Comparison of ENCODE assay signal across 8 cellular contexts in the genomic region with DNA sequence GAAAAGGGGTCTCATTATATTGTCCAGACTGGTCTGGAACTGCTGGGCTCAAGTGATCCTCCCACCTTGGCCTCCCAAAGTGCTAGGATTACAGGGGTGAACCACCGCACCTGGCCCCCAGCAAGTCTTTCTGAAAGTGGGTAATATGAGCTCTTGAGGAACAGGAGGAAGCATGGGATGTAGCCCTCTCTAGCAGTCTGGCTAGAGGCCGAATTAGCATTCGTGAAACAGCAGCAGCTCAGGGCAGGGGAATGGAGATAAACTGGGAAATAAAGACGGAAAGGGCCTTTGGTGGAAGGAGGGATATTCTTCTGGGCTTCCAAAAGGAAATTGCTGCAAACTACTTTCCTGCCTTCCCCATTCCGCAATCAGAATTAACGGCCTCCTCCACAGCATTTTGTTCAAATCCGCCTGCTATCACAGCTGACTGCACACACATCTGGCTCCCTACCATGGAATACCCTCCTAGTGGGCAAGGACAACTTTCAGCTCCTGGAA. TPM values are rescaled to one million over a fixed set of nuclear protein-coding genes. Genes with fewer than 3 reads are reported as not detected.
A peak's percentile ranks its signal among the peaks of the same experiment; 100 is the strongest.
DNase-seq lines count a peak whose midpoint lies in the region; ATAC-seq and TF ChIP-seq lines count a peak whose summit lies in the region.

No MANE protein-coding gene starts in this region.

- H3K27ac Mint-ChIP-seq in CD4-positive, alpha-beta memory T cell: peak overlapping the region; percentile 70 to 94 (median 88)
- peak overlapping the region; percentile 55 to 96 (median 87) for H3K27ac Mint-ChIP-seq in naive thymus-derived CD8-positive, alpha-beta T cell

- TF ChIP-seq CTCF in coronary artery (IDR thresholded peaks at IDR 0.05): no peak

- H3K4me1 ChIP-seq in CD4-positive, alpha-beta memory T cell (ENCODE audit: insufficient read depth, low read length): peaks cover 27% of the 10 kb centered on the region

- POLR2A ChIA-PET in CD4-positive, alpha-beta memory T cell (lab: Charles Lee; ENCODE audit: partially characterized antibody): interaction anchor here (1.4 to 1.6 kb wide), 2 partner anchors 21 to 98 kb away, joined by 3 to 5 read pairs; a partner anchor contains a TSS
- POLR2A ChIA-PET in naive thymus-derived CD8-positive, alpha-beta T cell (lab: Charles Lee): no interaction called here

- no peaks in the 10 kb centered on the region for H3K36me3 ChIP-seq in CD4-positive, alpha-beta memory T cell (ENCODE audit: insufficient read depth, low read length)
- H3K36me3 ChIP-seq in H7 (replicated peaks; ENCODE audit: control insufficient read depth, insufficient read depth, low read length): no peaks in the 10 kb centered on the region

- H3K4me3 ChIP-seq in CD4-positive, alpha-beta memory T cell (ENCODE audit: low read length in 2 of 2): peak overlapping the region in 1 of 2 donors; percentile 13
- H3K4me3 ChIP-seq in H7 (ENCODE audit: insufficient read depth, low read depth, low read length): no peak overlapping the region
- H3K4me3 ChIP-seq in coronary artery: peak overlapping the region; percentile 24

- ATAC-seq in naive thymus-derived CD8-positive, alpha-beta T cell: no peak
- ATAC-seq in HG03280 (IDR thresholded peaks at IDR 0.05; ENCODE audit: unreplicated experiment) (no peak), GM18861 (IDR thresholded peaks at IDR 0.05; ENCODE audit: unreplicated experiment) (no peak)

- intact Hi-C loops in CD4-positive, alpha-beta memory T cell (cut with micrococcal nuclease): loop anchor here (2.0 kb wide), 1 partner anchor 21 kb away; no protein-coding TSS in a partner anchor

- H3K27ac ChIP-seq in CD4-positive, alpha-beta memory T cell (ENCODE audit: low read depth, low read length): peak overlapping the region; percentile 17
- H3K27ac ChIP-seq in coronary artery: no peak overlapping the region

- no peaks in the 10 kb centered on the region for H3K27me3 Mint-ChIP-seq in CD4-positive, alpha-beta memory T cell
- H3K27me3 Mint-ChIP-seq in naive thymus-derived CD8-positive, alpha-beta T cell: no peaks in the 10 kb centered on the region

- peaks cover 20 to 48% (median 30%) of the 10 kb centered on the region in 4 donors for H3K4me1 Mint-ChIP-seq in CD4-positive, alpha-beta memory T cell
- peaks cover 17 to 57% (median 29%) of the 10 kb centered on the region in 4 donors for H3K4me1 Mint-ChIP-seq in naive thymus-derived CD8-positive, alpha-beta T cell

- H3K9me3 Mint-ChIP-seq in CD4-positive, alpha-beta memory T cell: no peaks in the 10 kb centered on the region
- peaks cover 0 to 4% (median 0%) of the 10 kb centered on the region in 9 donors for H3K9me3 Mint-ChIP-seq in naive thymus-derived CD8-positive, alpha-beta T cell

- DNase-seq in CD4-positive, alpha-beta memory T cell: no peak
- DNase-seq in H7 (peak; percentile 56), coronary artery (ENCODE audit: low spot score) (no peak), HK-2 (ENCODE audit: unreplicated experiment) (no peak), medulla oblongata (ENCODE audit: extremely low spot score) (no peak)
- DNase-seq in naive thymus-derived CD8-positive, alpha-beta T cell: no peak

- H3K36me3 Mint-ChIP-seq in CD4-positive, alpha-beta memory T cell: peaks cover 0 to 2% of the 10 kb centered on the region in 2 donors
- no peaks in the 10 kb centered on the region for H3K36me3 Mint-ChIP-seq in naive thymus-derived CD8-positive, alpha-beta T cell

- peak overlapping the region; percentile 48 to 89 (median 78) for H3K4me3 Mint-ChIP-seq in CD4-positive, alpha-beta memory T cell
- H3K4me3 Mint-ChIP-seq in naive thymus-derived CD8-positive, alpha-beta T cell: peak overlapping the region; percentile 60 to 94 (median 82)

- H3K27me3 ChIP-seq in CD4-positive, alpha-beta memory T cell (ENCODE audit: insufficient read depth, low read length): no peaks in the 10 kb centered on the region
- H3K27me3 ChIP-seq in H7 (ENCODE audit: control insufficient read depth, insufficient read depth, low read length): no peaks in the 10 kb centered on the region

- CTCF ChIA-PET in CD4-positive, alpha-beta memory T cell (lab: Charles Lee; ENCODE audit: partially characterized antibody): no interaction called here

- no peaks in the 10 kb centered on the region for H3K9me3 ChIP-seq in CD4-positive, alpha-beta memory T cell (ENCODE audit: control insufficient read depth in 1 of 2, low read length in 2 of 2)

RNA-seq across cellular contexts. Expression of a gene that starts 44.3 kb away (rescaled TPM):
- 10 to 100 TPM; 25.9 to 28.9 TPM for total RNA-seq in CD4-positive, alpha-beta memory T cell
- 1 to 10 TPM in 1 of 2 donors, under 1 TPM in 1; 0.97 to 2.9 TPM for polyA plus RNA-seq in CD4-positive, alpha-beta memory T cell
- 11.8 and 12.3 TPM in 2 replicates for total RNA-seq in H7 (2014; rRNA removed; shearing (Covaris generic))
- 10 to 100 TPM; 20.8 to 27.3 TPM for total RNA-seq in naive thymus-derived CD8-positive, alpha-beta T cell
- polyA plus RNA-seq in naive thymus-derived CD8-positive, alpha-beta T cell: 1 to 10 TPM in 2 of 3 donors, under 1 TPM in 1; 0.90 to 1.3 (median 1.2) TPM
